In genomic region chr16:29301662-29302285, GRCh38 we compare ENCODE assay signal across 7 cellular contexts.
DNase-seq lines count a peak whose midpoint lies in the region; ATAC-seq, FAIRE-seq and TF ChIP-seq lines count a peak whose summit lies in the region.
"Not testable (repeated sequence)": the region's sequence is repeated elsewhere in the genome, so short reads cannot be mapped to it uniquely, and the experiment has no call there.

No MANE protein-coding gene starts in this region.

- peak overlapping the region; percentile 54; the same call in 1 of the 2 replicates for H2AK5ac ChIP-seq in IMR-90 (ENCODE audit: low read depth, low read length)

- not testable (repeated sequence) for H2AFZ ChIP-seq in IMR-90 (replicated peaks; ENCODE audit: low read length, poor library complexity); HepG2 (ENCODE audit: low read length)

- H4K20me1 ChIP-seq in BLaER1 treated with 17β-estradiol and CSF1 and Interleukin-3, amounts not matched to agents 10 nM and 100 nM; IMR-90 (ENCODE audit: insufficient read depth, low read length); HepG2 (ENCODE audit: insufficient read depth, low read length): not testable (repeated sequence)

- H3K27ac Mint-ChIP-seq in chondrocyte (ENCODE audit: unreplicated experiment), result not testable (repeated sequence)

- peak overlapping the region; percentile 27; the same call in 1 of the 2 replicates for H3K4ac ChIP-seq in IMR-90 (ENCODE audit: low read depth, low read length)

- not testable (repeated sequence) for H3K4me3 ChIP-seq in BLaER1 treated with 17β-estradiol and CSF1 and Interleukin-3, amounts not matched to agents 10 nM and 100 nM; IMR-90 (ENCODE audit: insufficient read depth, low read depth, low read length); HepG2 (replicated peaks in 1 of 3; ENCODE audit: insufficient read depth in 1 of 3, low read depth in 2 of 3, low read length in 3 of 3); lower lobe of right lung; vagina

- H3K56ac ChIP-seq in IMR-90 (ENCODE audit: extremely low read depth, insufficient read depth, low read length), result not testable (repeated sequence)

- dilution Hi-C loops in IMR-90 (cut with HindIII; ENCODE audit: low sequenced_read_pairs, unreplicated experiment), result not testable (repeated sequence)

- not testable (repeated sequence) for H3K9me3 Mint-ChIP-seq in chondrocyte (ENCODE audit: low read depth)

- not testable (repeated sequence) for DNase-seq in IMR-90; HepG2 (ENCODE audit: low spot score); vagina (ENCODE audit: extremely low spot score in 2 of 2)
- peak; percentile 57 for DNase-seq in chondrocyte (ENCODE audit: low spot score)
- peak; percentile 24 for DNase-seq in lower lobe of right lung
- DNase-seq in sciatic nerve (ENCODE audit: low spot score), result peak; percentile 42

- not testable (repeated sequence) for TF ChIP-seq CTCF in IMR-90 (conservative IDR thresholded peaks at IDR 0.05; ENCODE audit: low read depth, low read length); chondrocyte (IDR thresholded peaks at IDR 0.05); HepG2 (CRISPR knock-in tag; IDR thresholded peaks at IDR 0.05); lower lobe of right lung (IDR thresholded peaks at IDR 0.05); vagina (IDR thresholded peaks at IDR 0.05)

- H4K5ac ChIP-seq in IMR-90 (ENCODE audit: low read depth, low read length), result not testable (repeated sequence)

- H3K4me1 Mint-ChIP-seq in chondrocyte (ENCODE audit: low read depth), result peaks cover 16% of the 10 kb centered on the region

- H2BK120ac ChIP-seq in IMR-90 (ENCODE audit: low read depth, low read length), result peak overlapping the region; percentile 40; the same call in 1 of the 2 replicates

- TF ChIP-seq RAD21 in IMR-90 (IDR thresholded peaks at IDR 0.05; ENCODE audit: low read length); HepG2 (CRISPR knock-in tag; IDR thresholded peaks at IDR 0.05): not testable (repeated sequence)

- not testable (repeated sequence) for H3K27me3 ChIP-seq in BLaER1 treated with 17β-estradiol and CSF1 and Interleukin-3, amounts not matched to agents 10 nM and 100 nM; IMR-90 (ENCODE audit: control insufficient read depth, insufficient read depth, low read length); HepG2 (ENCODE audit: control insufficient read depth in 1 of 2, insufficient read depth in 2 of 2, low read length in 2 of 2); lower lobe of right lung (ENCODE audit: low read depth); vagina

- H3K36me3 Mint-ChIP-seq in chondrocyte (ENCODE audit: low read depth), result not testable (repeated sequence)

- H3K23ac ChIP-seq in IMR-90 (ENCODE audit: low read depth, low read length), result not testable (repeated sequence)

- H3K9me3 ChIP-seq in BLaER1 treated with 17β-estradiol and CSF1 and Interleukin-3, amounts not matched to agents 10 nM and 100 nM (replicated peaks in 1 of 11); IMR-90 (ENCODE audit: control insufficient read depth, insufficient read depth, low read length); HepG2 (ENCODE audit: low read length); lower lobe of right lung; vagina: not testable (repeated sequence)

- not testable (repeated sequence) for BruUV-seq in IMR-90 (replicated peaks; lab: Mats Ljungman, UMichigan); HepG2 (replicated peaks; lab: Mats Ljungman, UMichigan)

- H3K27ac ChIP-seq in BLaER1 treated with 17β-estradiol and CSF1 and Interleukin-3, amounts not matched to agents 10 nM and 100 nM, result peak overlapping the region in 1 of 11 experiments; percentile 26; a peak in 2 of 22 replicates
- not testable (repeated sequence) for H3K27ac ChIP-seq in IMR-90 (ENCODE audit: insufficient read depth, low read length); HepG2 (ENCODE audit: extremely low read length, insufficient read depth, low read length); lower lobe of right lung
- peak overlapping the region; percentile 82 for H3K27ac ChIP-seq in vagina

- not testable (repeated sequence) for H4K8ac ChIP-seq in IMR-90 (ENCODE audit: low read depth in 2 of 2, low read length in 2 of 2)

- not testable (repeated sequence) for TF ChIP-seq EP300 in HepG2 (IDR thresholded peaks at IDR 0.05; ENCODE audit: low read depth in 2 of 2, low read length in 2 of 2); HepG2 (CRISPR knock-in tag; IDR thresholded peaks at IDR 0.05; ENCODE audit: borderline replicate concordance)

- not testable (repeated sequence) for H3K79me1 ChIP-seq in IMR-90 (ENCODE audit: low read depth in 1 of 2, low read length in 2 of 2)

- not testable (repeated sequence) for H3K79me2 ChIP-seq in HepG2 (ENCODE audit: insufficient read depth, low read length)

- intact Hi-C loops in IMR-90 (cut with micrococcal nuclease); HepG2 (cut with micrococcal nuclease; ENCODE audit: unreplicated experiment); lower lobe of right lung (cut with DNase I); sciatic nerve (cut with DNase I); vagina (cut with DNase I): not testable (repeated sequence)

- in situ Hi-C loops in IMR-90 (cut with MboI; ENCODE audit: low sequenced_read_pairs); HepG2 (cut with HindIII; ENCODE audit: extremely low pct_ligation_motif_present, low pct_unique_long_range_greater_than_20kb): not testable (repeated sequence)

- H2BK20ac ChIP-seq in IMR-90 (ENCODE audit: low read depth, low read length), result not testable (repeated sequence)

- not testable (repeated sequence) for H3K9ac ChIP-seq in BLaER1 treated with 17β-estradiol and CSF1 and Interleukin-3, amounts not matched to agents 10 nM and 100 nM; IMR-90 (ENCODE audit: low read depth, low read length); HepG2 (ENCODE audit: insufficient read depth, low read depth, low read length)

- not testable (repeated sequence) for H3K18ac ChIP-seq in IMR-90 (ENCODE audit: low read depth, low read length)

- H3K4me3 Mint-ChIP-seq in chondrocyte (ENCODE audit: unreplicated experiment), result not testable (repeated sequence)

- POLR2A ChIA-PET in IMR-90 (lab: Charles Lee; ENCODE audit: unreplicated experiment); HepG2 (lab: Yijun Ruan, JAX): not testable (repeated sequence)

- H3K14ac ChIP-seq in IMR-90 (replicated peaks; ENCODE audit: low read depth, low read length), result not testable (repeated sequence)

- not testable (repeated sequence) for H2AK9ac ChIP-seq in IMR-90 (replicated peaks; ENCODE audit: low read depth, low read length, poor library complexity)

- TF ChIP-seq POLR2A in IMR-90 (IDR thresholded peaks at IDR 0.05; ENCODE audit: low read depth, low read length); HepG2 (IDR thresholded peaks at IDR 0.05; ENCODE audit: insufficient read depth in 1 of 2, low read depth in 2 of 2, low read length in 2 of 2); vagina (IDR thresholded peaks at IDR 0.05): not testable (repeated sequence)

- WGBS in IMR-90 (ENCODE audit: extremely low coverage in 2 of 2, insufficient read length in 1 of 2), 2 experiments, result 89% methylated on average over 3 of the region's 15 CpGs; no CpG with 5 or more reads in 1 of the 2 experiments
- 41% methylated on average over 15 of the region's 15 CpGs for WGBS in HepG2 (ENCODE audit: low lambda C conversion rate)

- not testable (repeated sequence) for H2BK15ac ChIP-seq in IMR-90 (ENCODE audit: low read depth, low read length)

- not testable (repeated sequence) for H4K91ac ChIP-seq in IMR-90 (ENCODE audit: insufficient read depth, low read depth, low read length)

- CTCF ChIA-PET in IMR-90 (lab: Yijun Ruan, JAX); HepG2 (lab: Yijun Ruan, JAX; ENCODE audit: low intra/inter-chr PET ratio, low total read pairs): not testable (repeated sequence)

- peak overlapping the region in 9 of 11 experiments; percentile 38 to 70 (median 56); a peak in 17 of 22 replicates for H3K4me2 ChIP-seq in BLaER1 treated with 17β-estradiol and CSF1 and Interleukin-3, amounts not matched to agents 10 nM and 100 nM
- H3K4me2 ChIP-seq in IMR-90 (ENCODE audit: low read depth, low read length); HepG2 (ENCODE audit: low read depth, low read length): not testable (repeated sequence)

- H2BK5ac ChIP-seq in IMR-90 (ENCODE audit: low read depth, low read length, poor library complexity, severe bottlenecking), result not testable (repeated sequence)

- peaks cover 8 to 33% (median 26%) of the 10 kb centered on the region in 10 experiments for H3K4me1 ChIP-seq in BLaER1 treated with 17β-estradiol and CSF1 and Interleukin-3, amounts not matched to agents 10 nM and 100 nM
- H3K4me1 ChIP-seq in IMR-90 (ENCODE audit: control insufficient read depth, insufficient read depth, low read length) (peaks cover 12% of the 10 kb centered on the region), HepG2 (ENCODE audit: insufficient read depth, low read length) (peaks cover 54% of the 10 kb centered on the region), vagina (peaks cover 17% of the 10 kb centered on the region)
- not testable (repeated sequence) for H3K4me1 ChIP-seq in lower lobe of right lung

- H3K9me1 ChIP-seq in IMR-90 (ENCODE audit: insufficient read depth, low read length), result peaks cover 13% of the 10 kb centered on the region

- not testable (repeated sequence) for FAIRE-seq in HepG2 (lab: Jason Lieb, UNC)

- peaks cover 14% of the 10 kb centered on the region for H3K27me3 Mint-ChIP-seq in chondrocyte (ENCODE audit: low read depth)

- not testable (repeated sequence) for H3K36me3 ChIP-seq in BLaER1 treated with 17β-estradiol and CSF1 and Interleukin-3, amounts not matched to agents 10 nM and 100 nM; IMR-90 (ENCODE audit: control insufficient read depth, insufficient read depth, low read length); HepG2 (replicated peaks in 1 of 2; ENCODE audit: control insufficient read depth in 1 of 2, insufficient read depth in 2 of 2, low read length in 2 of 2); lower lobe of right lung; vagina

- not testable (repeated sequence) for ATAC-seq in IMR-90 (ENCODE audit: low read depth); HepG2; lower lobe of right lung; sciatic nerve
